ENCODE assay signal across 8 cellular contexts in genomic region chr16:4288148-4288921, GRCh38. TPM values are rescaled to one million over a fixed set of nuclear protein-coding genes. Genes with fewer than 3 reads are reported as not detected.
A peak's percentile ranks its signal among the peaks of the same experiment; 100 is the strongest.
DNase-seq lines count a peak whose midpoint lies in the region; ATAC-seq, FAIRE-seq and TF ChIP-seq lines count a peak whose summit lies in the region.

No MANE protein-coding gene starts in this region.

- H3K36me3 ChIP-seq in adipocyte (ENCODE audit: control insufficient read depth, insufficient read depth, low read length, severe bottlenecking) (no peaks in the 10 kb centered on the region), right atrium auricular region (no peaks in the 10 kb centered on the region), skeletal muscle tissue (ENCODE audit: control insufficient read depth in 3 of 3, insufficient read depth in 3 of 3, low read length in 3 of 3) (no peaks in the 10 kb centered on the region)

- TF ChIP-seq CTCF in right atrium auricular region (IDR thresholded peaks at IDR 0.05) = peak; percentile 96 to 98

- no peak for TF ChIP-seq POLR2A in GM18505 (IDR thresholded peaks at IDR 0.05; ENCODE audit: borderline replicate concordance, extremely low read depth, insufficient read depth, insufficient read length)

- H3K27me3 ChIP-seq in adipocyte (replicated peaks; ENCODE audit: control insufficient read depth, insufficient read depth, low read length) (no peaks in the 10 kb centered on the region), right atrium auricular region (no peaks in the 10 kb centered on the region), skeletal muscle tissue (ENCODE audit: control insufficient read depth in 3 of 3, insufficient read depth in 3 of 3, low read length in 3 of 3) (peaks cover 0 to 7% (median 3%) of the 10 kb centered on the region in 3 donors)

- H3K4me3 ChIP-seq in adipocyte (ENCODE audit: low read length) (no peak overlapping the region), right atrium auricular region (peak overlapping the region in 1 of 2 donors; percentile 11), skeletal muscle tissue (ENCODE audit: low read length in 3 of 3) (peak overlapping the region in 2 of 3 donors; percentile 56 to 64)

- ATAC-seq in GM18505 (IDR thresholded peaks at IDR 0.05; ENCODE audit: unreplicated experiment) (peak; percentile 62), HG02970 (IDR thresholded peaks at IDR 0.05; ENCODE audit: low FRiP score, unreplicated experiment) (no peak)

- H3K9me3 ChIP-seq in adipocyte (ENCODE audit: control insufficient read depth, low read length) = no peaks in the 10 kb centered on the region
- H3K9me3 ChIP-seq in right atrium auricular region = no peaks in the 10 kb centered on the region
- no peaks in the 10 kb centered on the region for H3K9me3 ChIP-seq in skeletal muscle tissue (ENCODE audit: control insufficient read depth in 3 of 3, low read length in 3 of 3)

- H3K27ac ChIP-seq in right atrium auricular region (no peak overlapping the region), skeletal muscle tissue (ENCODE audit: low read depth, low read length) (no peak overlapping the region)

- H3K4me1 ChIP-seq in adipocyte (ENCODE audit: control insufficient read depth, insufficient read depth, low read length) = peaks cover 16% of the 10 kb centered on the region
- peaks cover 0 to 26% of the 10 kb centered on the region in 2 donors for H3K4me1 ChIP-seq in right atrium auricular region
- H3K4me1 ChIP-seq in skeletal muscle tissue (ENCODE audit: control insufficient read depth in 3 of 3, insufficient read depth in 3 of 3, low read length in 3 of 3) = peaks cover 21 to 32% (median 26%) of the 10 kb centered on the region in 3 donors

- no peak overlapping the region for H3K9ac ChIP-seq in adipocyte (ENCODE audit: low read length)
- peak overlapping the region in 1 of 3 donors; percentile 16 for H3K9ac ChIP-seq in skeletal muscle tissue (ENCODE audit: low read depth in 1 of 3, low read length in 3 of 3)

- FAIRE-seq in HTR-8/SVneo (lab: Jason Lieb, UNC) = no peak

- DNase-seq in AG08396 (ENCODE audit: low spot score) (peak; percentile 64), HTR-8/SVneo (ENCODE audit: insufficient read length, low spot score) (peak; percentile 82), SW480 (ENCODE audit: low spot score) (peak; percentile 46), adipocyte (ENCODE audit: low read depth) (peak; percentile 88), right atrium auricular region (ENCODE audit: low spot score) (peak; percentile 81)

RNA-seq across cellular contexts. Expression of gene TFAP4, which starts 15.5 kb away (rescaled TPM):
- 1 to 10 TPM; 2.0 to 2.9 TPM for total RNA-seq in right atrium auricular region
- 5.2 TPM for total RNA-seq in skeletal muscle tissue

RNA-seq across cellular contexts. Expression of gene GLIS2, which starts 27.5 kb away (rescaled TPM):
- 10 to 100 TPM; 10.3 to 16.0 TPM for total RNA-seq in right atrium auricular region
- total RNA-seq in skeletal muscle tissue = 4.2 TPM

RNA-seq across cellular contexts. Expression of gene SRL, which starts 46.5 kb away (rescaled TPM):
- total RNA-seq in right atrium auricular region (100 to 1,000 TPM; 295 to 466 TPM), skeletal muscle tissue (230 TPM)
